In the genomic region with DNA sequence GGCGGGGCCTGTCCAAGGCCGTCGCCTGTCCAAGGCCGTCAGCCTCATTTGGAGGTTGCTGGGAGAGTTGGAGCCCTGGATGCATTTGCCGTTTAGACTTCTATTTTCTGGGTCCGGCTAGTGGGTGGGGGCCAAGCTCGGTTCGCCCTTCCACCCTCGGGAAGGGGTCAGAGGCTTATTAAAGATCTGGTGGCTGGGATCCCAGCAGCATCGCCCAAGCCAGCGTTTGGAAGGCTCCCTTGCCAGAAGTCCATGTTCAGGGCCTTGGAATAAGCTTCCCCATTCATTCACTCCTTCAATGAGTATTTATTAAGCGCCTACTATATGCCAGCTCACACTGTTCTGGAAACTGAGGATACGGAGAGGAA, we compare ENCODE assay signal across 8 cellular contexts. TPM values are rescaled to one million over a fixed set of nuclear protein-coding genes. Genes with fewer than 3 reads are reported as not detected.
DNase-seq lines count a peak whose midpoint lies in the region; ATAC-seq, FAIRE-seq and TF ChIP-seq lines count a peak whose summit lies in the region.

No MANE protein-coding gene starts in this region.

- H3K27me3 ChIP-seq in iPS-20b (ENCODE audit: insufficient read depth, low read length): peaks cover 76% of the 10 kb centered on the region

- peaks cover 43% of the 10 kb centered on the region for H3K4me1 Mint-ChIP-seq in T-helper 1 cell treated with Interleukin-12 subunit alpha and Interleukin-12 subunit beta and Interleukin-4 antibody, amounts not matched to agents 30 μg/mL and 1 μg/mL, for 36 hours (ENCODE audit: low read depth)
- H3K4me1 Mint-ChIP-seq in activated T-helper 17 cell treated with anti-CD3 and anti-CD28 coated beads, Interleukin-2, amount 50 U/mL, for 72 hours: peaks cover 33% of the 10 kb centered on the region

- H3K4me3 ChIP-seq in iPS-20b (ENCODE audit: low read length): peak overlapping the region; percentile 69

- peak overlapping the region; percentile 83 for H3K4me3 Mint-ChIP-seq in T-helper 1 cell treated with Interleukin-12 subunit alpha and Interleukin-12 subunit beta and Interleukin-4 antibody, amounts not matched to agents 30 μg/mL and 1 μg/mL, for 36 hours
- H3K4me3 Mint-ChIP-seq in activated T-helper 17 cell treated with anti-CD3 and anti-CD28 coated beads, Interleukin-2, amount 50 U/mL, for 72 hours: peak overlapping the region; percentile 96

- DNase-seq in T-helper 1 cell (no peak), superior temporal gyrus (ENCODE audit: extremely low spot score) (peak; percentile 59), T-helper 9 cell (no peak), H54 (ENCODE audit: insufficient read length, low spot score) (no peak)

- H3K36me3 Mint-ChIP-seq in T-helper 1 cell treated with Interleukin-12 subunit alpha and Interleukin-12 subunit beta and Interleukin-4 antibody, amounts not matched to agents 30 μg/mL and 1 μg/mL, for 36 hours (ENCODE audit: low read depth): peaks cover 34% of the 10 kb centered on the region
- H3K36me3 Mint-ChIP-seq in activated T-helper 17 cell treated with anti-CD3 and anti-CD28 coated beads, Interleukin-2, amount 50 U/mL, for 72 hours (ENCODE audit: low read depth): peaks cover 30% of the 10 kb centered on the region

- H3K9me3 Mint-ChIP-seq in T-helper 1 cell treated with Interleukin-12 subunit alpha and Interleukin-12 subunit beta and Interleukin-4 antibody, amounts not matched to agents 30 μg/mL and 1 μg/mL, for 36 hours: no peaks in the 10 kb centered on the region
- H3K9me3 Mint-ChIP-seq in activated T-helper 17 cell treated with anti-CD3 and anti-CD28 coated beads, Interleukin-2, amount 50 U/mL, for 72 hours: no peaks in the 10 kb centered on the region

- H3K4me1 ChIP-seq in iPS-20b (ENCODE audit: insufficient read depth, low read length): peaks cover 4% of the 10 kb centered on the region; the same call in 1 of the 2 replicates

- no peak for ATAC-seq in activated T-helper 17 cell treated with anti-CD3 and anti-CD28 coated beads, Interleukin-2, amount 50 U/mL, for 72 hours (replicated peaks)
- ATAC-seq in GM21825 (IDR thresholded peaks at IDR 0.05; ENCODE audit: unreplicated experiment): no peak

- no peak for FAIRE-seq in H54 (lab: Jason Lieb, UNC)

- no peak overlapping the region for H3K9ac ChIP-seq in iPS-20b (ENCODE audit: low read depth, low read length)

- no peaks in the 10 kb centered on the region for H3K9me3 ChIP-seq in iPS-20b (ENCODE audit: insufficient read depth, low read depth, low read length)

- no peak for TF ChIP-seq POLR2A in H54 (IDR thresholded peaks at IDR 0.05; ENCODE audit: low read depth, low read length)

- no peak overlapping the region for H3K27ac ChIP-seq in iPS-20b (ENCODE audit: low read length)

- H3K27ac Mint-ChIP-seq in T-helper 1 cell treated with Interleukin-12 subunit alpha and Interleukin-12 subunit beta and Interleukin-4 antibody, amounts not matched to agents 30 μg/mL and 1 μg/mL, for 36 hours: peak overlapping the region; percentile 76
- H3K27ac Mint-ChIP-seq in activated T-helper 17 cell treated with anti-CD3 and anti-CD28 coated beads, Interleukin-2, amount 50 U/mL, for 72 hours: peak overlapping the region; percentile 29

- H3K27me3 Mint-ChIP-seq in T-helper 1 cell treated with Interleukin-12 subunit alpha and Interleukin-12 subunit beta and Interleukin-4 antibody, amounts not matched to agents 30 μg/mL and 1 μg/mL, for 36 hours (ENCODE audit: low read depth): peaks cover 37% of the 10 kb centered on the region
- no peaks in the 10 kb centered on the region for H3K27me3 Mint-ChIP-seq in activated T-helper 17 cell treated with anti-CD3 and anti-CD28 coated beads, Interleukin-2, amount 50 U/mL, for 72 hours

- no peaks in the 10 kb centered on the region for H3K36me3 ChIP-seq in iPS-20b (ENCODE audit: insufficient read depth, low read depth, low read length)

RNA-seq across cellular contexts. Expression of gene DOCK10, which starts 0.5 kb away (rescaled TPM):
- total RNA-seq in activated T-helper 17 cell treated with anti-CD3 and anti-CD28 coated beads, Interleukin-2, amount 50 U/mL, for 72 hours: 100 to 1,000 TPM; 142 to 227 TPM
